17 cellular contexts compared by ENCODE assay signal in the genomic region with DNA sequence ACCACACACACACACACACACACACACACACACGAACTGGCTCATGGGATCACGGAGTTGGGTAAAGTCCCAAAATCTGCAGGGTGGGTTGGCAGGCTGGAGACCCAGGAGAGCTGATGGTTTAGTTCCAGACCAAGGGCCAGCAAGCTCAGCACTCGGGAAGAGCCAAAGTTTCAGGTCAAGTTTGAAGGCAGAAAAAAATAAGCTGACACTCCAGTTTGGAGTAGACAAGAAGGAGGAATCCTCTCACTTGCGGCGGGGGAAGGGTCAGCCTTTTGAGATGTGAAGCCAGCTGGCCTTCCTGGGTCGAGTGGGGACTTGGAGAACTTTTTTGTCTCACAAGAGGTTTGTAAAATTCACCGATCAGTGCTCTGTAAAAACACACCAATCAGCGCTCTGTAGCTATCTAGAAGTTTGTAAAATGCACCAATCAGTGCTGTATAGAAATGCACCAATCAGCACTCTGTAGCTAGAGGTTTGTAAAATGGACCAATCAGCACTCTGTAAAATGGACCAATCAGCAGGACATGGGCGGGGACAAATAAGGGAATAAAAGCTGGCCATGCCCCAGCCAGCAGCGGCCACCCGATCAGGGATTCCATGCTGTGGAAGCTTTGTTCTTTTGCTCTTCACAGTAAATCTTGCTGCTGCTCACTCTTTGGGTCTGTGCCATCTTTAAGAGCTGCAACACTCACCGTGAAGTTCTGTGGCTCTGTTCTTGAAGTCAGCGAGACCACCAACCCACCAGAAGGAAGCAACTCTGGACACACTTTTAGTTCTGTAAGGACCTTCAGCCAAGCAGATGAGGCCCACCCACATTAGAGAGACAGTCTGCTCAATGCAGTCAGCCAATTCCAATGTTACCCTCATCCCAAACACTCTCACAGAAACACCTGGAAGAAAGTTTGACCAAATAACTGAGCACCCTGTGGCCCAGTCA. TPM values are rescaled to one million over a fixed set of nuclear protein-coding genes. Genes with fewer than 3 reads are reported as not detected.
"Had no signal": no experiment of that assay in that cellular context is flagged by ENCODE, and none has a peak within 500 bp of the region (broad histone marks: within the 10 kb centered on the region; RNA-seq: fewer than 3 reads in every experiment).

No MANE protein-coding gene starts in this region.

- H3K36me3 ChIP-seq: brain microvascular endothelial cell, SJSA1 had no signal

- H3K27ac ChIP-seq: brain microvascular endothelial cell, parathyroid adenoma, SJSA1, skin epidermis had no signal

- H3K9me3 ChIP-seq: SJSA1 had no signal

- H3K27me3 ChIP-seq: brain microvascular endothelial cell had no signal

- H3K4me3 ChIP-seq: SJSA1, skin epidermis had no signal

- H3K4me1 ChIP-seq: parathyroid adenoma, SJSA1 had no signal

- H3K4me1 Mint-ChIP-seq: memory B cell had no signal

- H3K9ac ChIP-seq: parathyroid adenoma had no signal

- DNase-seq: activated gamma-delta T cell; activated T-cell treated with anti-CD3 and anti-CD28 coated beads, Interleukin-2, amount 50 U/mL, for 4 hours; anterior cingulate cortex; brain microvascular endothelial cell; dermis blood vessel endothelial cell; hippocampal formation; left ventricle myocardium superior; stimulated activated CD4-positive, alpha-beta T cell treated with anti-CD3 and anti-CD28 coated beads, Interleukin-4, amount 100 ng/mL, for 4 hours; SW 1271 had no signal

- H3K27ac Mint-ChIP-seq: memory B cell; stimulated activated naive CD8-positive, alpha-beta T cell treated with anti-CD3 and anti-CD28 coated beads, Interleukin-15, Interleukin-2, amounts not matched to agents 100 ng/mL and 50 ng/mL, for 24 hours; T-helper 2 cell treated with Interferon-gamma antibody and Interleukin-4, amounts not matched to agents 5 μg/mL and 100 μg/mL, for 36 hours had no signal

- H3K4me3 Mint-ChIP-seq: activated T-cell treated with anti-CD3 and anti-CD28 coated beads, Interleukin-2, amount 50 U/mL, for 4 hours; memory B cell; naive thymus-derived CD8-positive, alpha-beta T cell; stimulated activated naive CD8-positive, alpha-beta T cell treated with anti-CD3 and anti-CD28 coated beads, Interleukin-15, Interleukin-2, amounts not matched to agents 100 ng/mL and 50 ng/mL, for 24 hours; T-helper 2 cell treated with Interferon-gamma antibody and Interleukin-4, amounts not matched to agents 5 μg/mL and 100 μg/mL, for 36 hours had no signal

- H3K9me3 Mint-ChIP-seq: activated T-cell treated with anti-CD3 and anti-CD28 coated beads, Interleukin-2, amount 50 U/mL, for 4 hours; memory B cell; stimulated activated naive CD8-positive, alpha-beta T cell treated with anti-CD3 and anti-CD28 coated beads, Interleukin-15, Interleukin-2, amounts not matched to agents 100 ng/mL and 50 ng/mL, for 24 hours; T-helper 2 cell treated with Interferon-gamma antibody and Interleukin-4, amounts not matched to agents 5 μg/mL and 100 μg/mL, for 36 hours had no signal

RNA-seq across cellular contexts. Expression of gene UNC5A, which starts 37.8 kb away (rescaled TPM):
- total RNA-seq: activated T-cell treated with anti-CD3 and anti-CD28 coated beads, Interleukin-2, amount 50 U/mL, for 4 hours; naive thymus-derived CD8-positive, alpha-beta T cell; SJSA1; ureter had no signal
- polyA plus RNA-seq: naive thymus-derived CD8-positive, alpha-beta T cell had no signal
